In the genomic region with DNA sequence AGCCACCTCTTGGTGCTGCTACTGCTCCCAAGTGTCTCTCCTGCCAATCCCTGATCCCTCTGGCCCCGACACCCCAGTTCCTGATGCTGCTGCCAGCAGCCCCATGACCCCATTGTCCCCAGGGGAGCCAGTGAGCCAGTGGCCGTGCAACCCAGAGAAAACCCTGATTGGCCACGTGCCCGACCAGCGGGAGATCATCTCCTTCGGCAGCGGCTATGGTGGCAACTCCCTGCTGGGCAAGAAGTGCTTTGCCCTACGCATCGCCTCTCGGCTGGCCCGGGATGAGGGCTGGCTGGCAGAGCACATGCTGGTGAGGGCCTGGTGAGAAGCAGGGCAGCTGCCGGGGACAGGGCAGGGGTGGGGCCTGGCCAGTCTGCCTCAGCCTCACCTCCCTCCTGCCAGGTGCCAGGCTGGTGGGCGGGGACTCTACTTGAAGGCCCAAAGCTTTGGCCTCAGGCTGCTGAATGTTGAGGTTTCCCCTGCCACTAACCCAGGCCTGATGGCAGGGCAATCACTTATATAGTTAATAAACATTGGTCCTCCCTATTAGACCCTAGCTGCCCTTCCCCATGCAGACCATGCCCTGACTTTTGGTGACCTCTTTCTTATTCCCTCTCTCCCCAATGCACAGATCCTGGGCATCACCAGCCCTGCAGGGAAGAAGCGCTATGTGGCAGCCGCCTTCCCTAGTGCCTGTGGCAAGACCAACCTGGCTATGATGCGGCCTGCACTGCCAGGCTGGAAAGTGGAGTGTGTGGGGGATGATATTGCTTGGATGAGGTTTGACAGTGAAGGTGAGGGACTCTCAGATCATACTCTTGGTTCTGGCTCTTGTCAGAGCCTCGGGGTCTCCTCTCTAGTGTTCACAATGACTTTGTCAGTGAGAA, we compare ENCODE assay signal across 1 cellular context.
TF ChIP-seq lines count a peak whose summit lies in the region.

No MANE protein-coding gene starts in this region.

TF ChIP-seq in WTC11, 78 proteins besides CTCF, POLR2A, EP300 and RAD21 (continued from another document):
- TF ChIP-seq, protein P1, sequence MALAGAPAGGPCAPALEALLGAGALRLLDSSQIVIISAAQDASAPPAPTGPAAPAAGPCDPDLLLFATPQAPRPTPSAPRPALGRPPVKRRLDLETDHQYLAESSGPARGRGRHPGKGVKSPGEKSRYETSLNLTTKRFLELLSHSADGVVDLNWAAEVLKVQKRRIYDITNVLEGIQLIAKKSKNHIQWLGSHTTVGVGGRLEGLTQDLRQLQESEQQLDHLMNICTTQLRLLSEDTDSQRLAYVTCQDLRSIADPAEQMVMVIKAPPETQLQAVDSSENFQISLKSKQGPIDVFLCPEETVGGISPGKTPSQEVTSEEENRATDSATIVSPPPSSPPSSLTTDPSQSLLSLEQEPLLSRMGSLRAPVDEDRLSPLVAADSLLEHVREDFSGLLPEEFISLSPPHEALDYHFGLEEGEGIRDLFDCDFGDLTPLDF (CRISPR knock-in tag; IDR thresholded peaks at IDR 0.05), result no peak
TF ChIP-seq in WTC11: peak in this region for 0.
